1 cellular context compared by ENCODE assay signal in genomic region chr4:87422104-87423052, GRCh38.
TF ChIP-seq lines count a peak whose summit lies in the region.

NUDT9 (plus strand) TSS chr4:87422573; CDS start chr4:87422906, 333 bp downstream.

TF ChIP-seq in HEK293, 187 proteins besides CTCF, POLR2A, EP300 and RAD21 (continued from another document and continues in another):
- TF ChIP-seq ZXDB (tag by site-specific recombination; IDR thresholded peaks at IDR 0.05) (no peak; the same call in 1 of the 2 replicates), ZBTB1 (tag by site-specific recombination; IDR thresholded peaks at IDR 0.05) (no peak), ZNF37A (tag by site-specific recombination; IDR thresholded peaks at IDR 0.05) (no peak), HOXD13 (CRISPR knock-in tag; IDR thresholded peaks at IDR 0.05; ENCODE audit: borderline replicate concordance) (peak; percentile 86), ZSCAN30 (tag by site-specific recombination; IDR thresholded peaks at IDR 0.05) (peak; percentile 31; the same call in 1 of the 2 replicates), ZNF580 (tag by site-specific recombination; IDR thresholded peaks at IDR 0.05) (no peak), ZNF184 (tag by site-specific recombination; IDR thresholded peaks at IDR 0.05) (no peak), ZNF366 (tag by site-specific recombination; conservative IDR thresholded peaks at IDR 0.05) (0 out of 2 replicates have a peak, but pooled peaks have one; percentile 41), ZNF280C (tag by site-specific recombination; IDR thresholded peaks at IDR 0.05) (no peak), ZNF10 (tag by site-specific recombination; IDR thresholded peaks at IDR 0.05) (no peak), TCF7L2 (IDR thresholded peaks at IDR 0.05; ENCODE audit: borderline replicate concordance, low read depth, low read length) (no peak; the same call in 1 of the 2 replicates), BCL11B (tag by site-specific recombination; IDR thresholded peaks at IDR 0.05; ENCODE audit: low read depth) (no peak), ELK4 (IDR thresholded peaks at IDR 0.05; ENCODE audit: borderline replicate concordance, low read depth, low read length) (no peak), REPIN1 (tag by site-specific recombination; IDR thresholded peaks at IDR 0.05; ENCODE audit: low read depth) (no peak), ZNF18 (tag by site-specific recombination; IDR thresholded peaks at IDR 0.05) (no peak), ZNF239 (tag by site-specific recombination; IDR thresholded peaks at IDR 0.05) (no peak), GFI1B (tag by site-specific recombination; IDR thresholded peaks at IDR 0.05) (no peak), ZNF26 (tag by site-specific recombination; IDR thresholded peaks at IDR 0.05) (no peak), ZNF701 (tag by site-specific recombination; IDR thresholded peaks at IDR 0.05) (no peak), PBX3 (CRISPR knock-in tag; IDR thresholded peaks at IDR 0.05) (no peak), EGR2 (tag by site-specific recombination; IDR thresholded peaks at IDR 0.05; ENCODE audit: low read depth) (peak; percentile 51), ZNF223 (tag by site-specific recombination; IDR thresholded peaks at IDR 0.05) (no peak), ZNF529 (tag by site-specific recombination; IDR thresholded peaks at IDR 0.05; ENCODE audit: insufficient replicate concordance) (no peak), ZNF830 (tag by site-specific recombination; IDR thresholded peaks at IDR 0.05; ENCODE audit: low read depth) (no peak), ZNF670 (tag by site-specific recombination; IDR thresholded peaks at IDR 0.05; ENCODE audit: low read depth) (no peak), ZFP41 (tag by site-specific recombination; IDR thresholded peaks at IDR 0.05; ENCODE audit: borderline replicate concordance) (no peak), ZNF174 (tag by site-specific recombination; IDR thresholded peaks at IDR 0.05) (no peak), ZNF114 (tag by site-specific recombination; IDR thresholded peaks at IDR 0.05) (no peak), ZNF112 (tag by site-specific recombination; IDR thresholded peaks at IDR 0.05) (no peak), ZNF19 (tag by site-specific recombination; IDR thresholded peaks at IDR 0.05; ENCODE audit: low read depth) (no peak), ZNF211 (tag by site-specific recombination; IDR thresholded peaks at IDR 0.05; ENCODE audit: low read depth) (no peak), ZNF639 (tag by site-specific recombination; IDR thresholded peaks at IDR 0.05) (peak; percentile 45; the same call in 1 of the 2 replicates), ZNF404 (tag by site-specific recombination; IDR thresholded peaks at IDR 0.05) (no peak), ZNF692 (tag by site-specific recombination; IDR thresholded peaks at IDR 0.05) (peak; percentile 57; the same call in 1 of the 2 replicates), MYNN (tag by site-specific recombination; IDR thresholded peaks at IDR 0.05; ENCODE audit: borderline replicate concordance) (peak; percentile 84), ZNF555 (tag by site-specific recombination; conservative IDR thresholded peaks at IDR 0.05) (no peak), ZNF704 (tag by site-specific recombination; IDR thresholded peaks at IDR 0.05) (no peak), TSHZ1 (tag by site-specific recombination; IDR thresholded peaks at IDR 0.05; ENCODE audit: borderline replicate concordance) (no peak), ZNF596 (tag by site-specific recombination; IDR thresholded peaks at IDR 0.05) (peak; percentile 44; the same call in 1 of the 2 replicates), ZNF146 (tag by site-specific recombination; IDR thresholded peaks at IDR 0.05) (no peak), ZNF416 (tag by site-specific recombination; IDR thresholded peaks at IDR 0.05) (no peak), ZNF202 (tag by site-specific recombination; IDR thresholded peaks at IDR 0.05; ENCODE audit: borderline replicate concordance) (no peak), ZNF2 (tag by site-specific recombination; IDR thresholded peaks at IDR 0.05) (no peak), ZNF610 (tag by site-specific recombination; IDR thresholded peaks at IDR 0.05; ENCODE audit: borderline replicate concordance) (peak; percentile 51; the same call in 1 of the 2 replicates), SCRT2 (tag by site-specific recombination; IDR thresholded peaks at IDR 0.05) (no peak), ZNF274 (IDR thresholded peaks at IDR 0.05; ENCODE audit: low read length) (no peak), ZNF274 (tag by site-specific recombination; IDR thresholded peaks at IDR 0.05; ENCODE audit: borderline replicate concordance) (no peak), FEZF1 (tag by site-specific recombination; IDR thresholded peaks at IDR 0.05) (no peak), BCL11A (tag by site-specific recombination; IDR thresholded peaks at IDR 0.05; ENCODE audit: low read depth) (no peak)
